Comparison of ENCODE assay signal across 8 cellular contexts in the genomic region with DNA sequence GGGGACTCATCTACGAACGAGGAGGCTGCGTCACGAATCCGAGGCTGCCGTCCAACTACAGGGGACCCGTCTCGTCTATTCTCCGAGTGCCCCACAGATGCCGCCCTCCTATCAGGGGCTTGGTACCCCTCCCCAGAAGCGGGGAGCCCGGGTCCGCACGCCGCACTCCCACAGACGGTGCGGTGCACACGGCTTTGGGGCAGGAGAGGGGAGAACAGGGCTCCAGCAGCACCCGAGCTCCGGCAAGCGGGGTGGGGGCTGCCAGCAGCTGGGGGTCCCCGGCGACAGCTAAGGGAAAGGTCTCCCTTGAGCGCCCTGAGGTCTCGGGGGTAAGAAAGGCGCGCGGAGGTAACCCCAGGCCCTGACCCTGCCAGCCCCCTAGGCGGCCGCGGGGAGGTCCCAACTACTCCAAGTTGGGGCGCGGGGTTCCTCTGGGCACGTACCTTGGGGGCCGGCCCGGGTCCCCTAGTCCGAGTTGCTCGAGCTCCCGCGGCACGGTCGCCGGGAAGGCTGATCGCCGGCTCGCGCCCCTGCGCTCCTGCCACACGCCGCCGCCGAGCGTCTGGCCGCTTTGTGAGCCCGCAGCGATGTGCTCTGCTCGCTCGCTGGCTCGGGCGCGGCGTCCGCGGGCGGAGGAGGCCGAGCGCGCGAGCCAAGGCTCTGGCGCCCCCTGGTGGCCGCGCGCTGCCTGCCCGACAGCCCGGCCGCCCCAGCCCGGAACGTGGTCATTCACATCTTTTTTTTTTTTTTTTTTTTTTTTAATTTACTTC. TPM values are rescaled to one million over a fixed set of nuclear protein-coding genes. Genes with fewer than 3 reads are reported as not detected.
DNase-seq lines count a peak whose midpoint lies in the region; ATAC-seq and TF ChIP-seq lines count a peak whose summit lies in the region.

A gene (minus strand): TSS at position 591 of the 770 bp plus-strand sequence.

- no peak within 1 kb of the TSS for H3K27ac ChIP-seq in BLaER1 treated with 17β-estradiol and CSF1 and Interleukin-3, amounts not matched to agents 10 nM and 100 nM
- peak within 1 kb of the TSS; percentile 34 to 59 (median 38) for H3K27ac ChIP-seq in esophagus muscularis mucosa (replicated peaks in 1 of 4)
- no peak within 1 kb of the TSS for H3K27ac ChIP-seq in muscle layer of colon (ENCODE audit: low read depth, low read length)

- intact Hi-C loops in esophagus muscularis mucosa (cut with DNase I), result loop anchor here (1.0 kb wide), 1 partner anchor 179 kb away; no protein-coding TSS in a partner anchor

- DNase-seq in NCI-H82 (lab: John Stamatoyannopoulos, UW) (peak; percentile 80), activated T-cell treated with anti-CD3 and anti-CD28 coated beads for 4 hours (peak; percentile 16), esophagus muscularis mucosa (ENCODE audit: extremely low spot score) (peak; percentile 89)
- DNase-seq in stimulated activated effector memory CD8-positive, alpha-beta T cell treated with anti-CD3 and anti-CD28 coated beads, Interleukin-12 subunit alpha, Interleukin-12 subunit beta, amount 100 ng/mL, for 72 hours (ENCODE audit: low spot score in 2 of 2), result peak; percentile 49 to 72

- no peaks in the 10 kb centered on the region for H3K9me3 Mint-ChIP-seq in stimulated activated effector memory CD8-positive, alpha-beta T cell treated with anti-CD3 and anti-CD28 coated beads, Interleukin-12 subunit alpha, Interleukin-12 subunit beta, amount 100 ng/mL, for 72 hours

- H3K4me1 Mint-ChIP-seq in stimulated activated effector memory CD8-positive, alpha-beta T cell treated with anti-CD3 and anti-CD28 coated beads, Interleukin-12 subunit alpha, Interleukin-12 subunit beta, amount 100 ng/mL, for 72 hours, result no peaks in the 10 kb centered on the region

- no peaks in the 10 kb centered on the region for H3K4me1 ChIP-seq in BLaER1 treated with 17β-estradiol and CSF1 and Interleukin-3, amounts not matched to agents 10 nM and 100 nM
- H3K4me1 ChIP-seq in esophagus muscularis mucosa (peaks cover 4 to 13% (median 11%) of the 10 kb centered on the region in 4 donors), muscle layer of colon (ENCODE audit: insufficient read depth, low read length) (peaks cover 7% of the 10 kb centered on the region)

- H3K4me3 ChIP-seq in BLaER1 treated with 17β-estradiol and CSF1 and Interleukin-3, amounts not matched to agents 10 nM and 100 nM, result peak within 1 kb of the TSS in 4 of 10 experiments; percentile 33 to 57 (median 46); a peak in 5 of 20 replicates
- H3K4me3 ChIP-seq in esophagus muscularis mucosa (peak within 1 kb of the TSS; percentile 54 to 67 (median 60)), muscle layer of colon (ENCODE audit: low read depth in 1 of 2, low read length in 2 of 2) (peak within 1 kb of the TSS; percentile 50 to 66)

- 0 out of 22 replicates have a peak within 1 kb of the TSS, but pooled peaks of 1 of the 11 experiments have one; percentile 24 for H3K9ac ChIP-seq in BLaER1 treated with 17β-estradiol and CSF1 and Interleukin-3, amounts not matched to agents 10 nM and 100 nM
- no peak within 1 kb of the TSS for H3K9ac ChIP-seq in muscle layer of colon (ENCODE audit: low read length)

- no peak within 1 kb of the TSS for H3K27ac Mint-ChIP-seq in stimulated activated effector memory CD8-positive, alpha-beta T cell treated with anti-CD3 and anti-CD28 coated beads, Interleukin-12 subunit alpha, Interleukin-12 subunit beta, amount 100 ng/mL, for 72 hours

- peaks cover 0 to 10% (median 4%) of the 10 kb centered on the region in 11 experiments; a peak in 10 of 22 replicates for H3K27me3 ChIP-seq in BLaER1 treated with 17β-estradiol and CSF1 and Interleukin-3, amounts not matched to agents 10 nM and 100 nM
- H3K27me3 ChIP-seq in esophagus muscularis mucosa (peaks cover 0 to 36% (median 13%) of the 10 kb centered on the region in 4 donors), muscle layer of colon (ENCODE audit: control insufficient read depth in 1 of 2, insufficient read depth in 2 of 2, low read length in 2 of 2) (peaks cover 0 to 15% of the 10 kb centered on the region in 2 donors)

- H3K4me2 ChIP-seq in BLaER1 treated with 17β-estradiol and CSF1 and Interleukin-3, amounts not matched to agents 10 nM and 100 nM, result peak within 1 kb of the TSS; percentile 53 to 78 (median 66); a peak in 21 of 22 replicates

- no peaks in the 10 kb centered on the region for H3K36me3 Mint-ChIP-seq in stimulated activated effector memory CD8-positive, alpha-beta T cell treated with anti-CD3 and anti-CD28 coated beads, Interleukin-12 subunit alpha, Interleukin-12 subunit beta, amount 100 ng/mL, for 72 hours

- peaks cover 5 to 13% (median 11%) of the 10 kb centered on the region in 11 experiments; a peak in 19 of 22 replicates for H3K9me3 ChIP-seq in BLaER1 treated with 17β-estradiol and CSF1 and Interleukin-3, amounts not matched to agents 10 nM and 100 nM (replicated peaks in 1 of 11)
- H3K9me3 ChIP-seq in esophagus muscularis mucosa, result no peaks in the 10 kb centered on the region
- no peaks in the 10 kb centered on the region for H3K9me3 ChIP-seq in muscle layer of colon (ENCODE audit: low read length)

- no peaks in the 10 kb centered on the region for H4K20me1 ChIP-seq in BLaER1 treated with 17β-estradiol and CSF1 and Interleukin-3, amounts not matched to agents 10 nM and 100 nM

- ATAC-seq in GM19043 (IDR thresholded peaks at IDR 0.05; ENCODE audit: low read depth, unreplicated experiment) (peak; percentile 89), HG03280 (IDR thresholded peaks at IDR 0.05; ENCODE audit: unreplicated experiment) (peak; percentile 92)
- peak; percentile 79 for ATAC-seq in stimulated activated effector memory CD8-positive, alpha-beta T cell treated with anti-CD3 and anti-CD28 coated beads, Interleukin-12 subunit alpha, Interleukin-12 subunit beta, amount 100 ng/mL, for 72 hours

- peak; percentile 74 to 84 (median 79) for TF ChIP-seq CTCF in esophagus muscularis mucosa (IDR thresholded peaks at IDR 0.05)

- H3K36me3 ChIP-seq in BLaER1 treated with 17β-estradiol and CSF1 and Interleukin-3, amounts not matched to agents 10 nM and 100 nM, result no peaks in the 10 kb centered on the region
- H3K36me3 ChIP-seq in esophagus muscularis mucosa, result no peaks in the 10 kb centered on the region
- no peaks in the 10 kb centered on the region for H3K36me3 ChIP-seq in muscle layer of colon (ENCODE audit: insufficient read depth, low read length)

- no peak within 1 kb of the TSS for H3K4me3 Mint-ChIP-seq in stimulated activated effector memory CD8-positive, alpha-beta T cell treated with anti-CD3 and anti-CD28 coated beads, Interleukin-12 subunit alpha, Interleukin-12 subunit beta, amount 100 ng/mL, for 72 hours

- no peak for TF ChIP-seq EP300 in esophagus muscularis mucosa (IDR thresholded peaks at IDR 0.05)

- TF ChIP-seq POLR2A in esophagus muscularis mucosa (IDR thresholded peaks at IDR 0.05; ENCODE audit: low read depth), result no peak

- 2% methylated on average over 60 of the region's 78 CpGs for WGBS in esophagus muscularis mucosa

RNA-seq across cellular contexts. Expression of the gene that starts here (rescaled TPM):
- total RNA-seq in esophagus muscularis mucosa, result 10 to 100 TPM; 39.0 to 52.4 (median 45.6) TPM

Comparison
In these comparisons a context has a peak if more than half of its experiments do, and no peak if none do; other contexts are left out.
1. H3K27ac ChIP-seq: peak in esophagus muscularis mucosa (4 of 4); none in BLaER1 treated with 17β-estradiol and CSF1 and Interleukin-3, amounts not matched to agents 10 nM and 100 nM (0 of 11) and muscle layer of colon (single experiment).
2. DNase-seq: peak in every context shown above with its lines; median percentile 89 in esophagus muscularis mucosa; 80 in NCI-H82; 60 in stimulated activated effector memory CD8-positive, alpha-beta T cell treated with anti-CD3 and anti-CD28 coated beads, Interleukin-12 subunit alpha, Interleukin-12 subunit beta, amount 100 ng/mL, for 72 hours; 16 in activated T-cell treated with anti-CD3 and anti-CD28 coated beads for 4 hours.
3. Peak in every context shown above with its lines, with median percentiles within 50 percentile points of each other: ATAC-seq.